8 cellular contexts compared by ENCODE assay signal in the genomic region with DNA sequence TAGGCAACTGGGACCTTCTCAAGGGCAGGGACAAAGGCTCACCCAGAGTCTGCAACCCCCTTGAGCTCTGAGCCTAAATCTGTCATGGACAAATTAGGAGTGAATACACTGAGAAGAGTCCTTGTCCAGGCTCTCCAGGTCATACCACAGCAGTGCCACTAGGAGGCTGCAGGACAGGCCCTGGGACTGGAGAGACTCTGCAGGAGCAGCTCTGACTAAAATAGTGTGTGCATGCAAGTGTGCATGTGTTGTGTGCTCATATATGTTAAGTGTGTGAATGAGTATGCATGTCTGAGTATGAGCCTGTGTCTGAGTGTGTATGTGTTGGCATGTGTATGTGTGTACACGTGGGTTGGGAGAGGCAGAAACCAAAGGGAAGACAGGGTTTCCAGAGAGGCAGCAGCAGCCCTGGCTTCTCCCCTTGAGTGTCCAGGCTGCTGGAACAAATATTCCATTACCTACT. TPM values are rescaled to one million over a fixed set of nuclear protein-coding genes. Genes with fewer than 3 reads are reported as not detected.
DNase-seq lines count a peak whose midpoint lies in the region; ATAC-seq, FAIRE-seq and TF ChIP-seq lines count a peak whose summit lies in the region.

No MANE protein-coding gene starts in this region.

- no peak overlapping the region for H3K4me3 ChIP-seq in Peyer's patch

- H3K36me3 Mint-ChIP-seq in osteocyte (ENCODE audit: unreplicated experiment), result peaks cover 15% of the 10 kb centered on the region

- H3K4me1 Mint-ChIP-seq in osteocyte (ENCODE audit: unreplicated experiment), result peaks cover 4% of the 10 kb centered on the region

- no peak overlapping the region for H3K4me3 Mint-ChIP-seq in osteocyte (ENCODE audit: unreplicated experiment)

- peak; percentile 14 for DNase-seq in activated naive CD4-positive, alpha-beta T cell treated with Interleukin-2 at 50 U/mL for 16 hours
- DNase-seq in activated naive CD4-positive, alpha-beta T cell (lab: John Stamatoyannopoulos, UW), result no peak
- DNase-seq in Peyer's patch (no peak), ecto neural progenitor cell (ENCODE audit: low spot score) (peak; percentile 55), osteocyte (ENCODE audit: extremely low spot score, unreplicated experiment) (no peak), GM12892 (ENCODE audit: insufficient read length) (no peak), NCI-H526 treated with DMSO at 0.1 percent for 48 hours (lab: John Stamatoyannopoulos, UW) (no peak)

- no peak for TF ChIP-seq POLR2A in Peyer's patch (IDR thresholded peaks at IDR 0.05)
- TF ChIP-seq POLR2A in GM12892 (IDR thresholded peaks at IDR 0.05; ENCODE audit: low read depth, low read length), result no peak

- no peaks in the 10 kb centered on the region for H3K9me3 Mint-ChIP-seq in osteocyte (ENCODE audit: unreplicated experiment)

- ATAC-seq in HG03521 (IDR thresholded peaks at IDR 0.05; ENCODE audit: unreplicated experiment), result no peak

- H3K27ac ChIP-seq in Peyer's patch, result no peak overlapping the region

- H3K4me1 ChIP-seq in Peyer's patch, result peaks cover 0 to 4% (median 0%) of the 10 kb centered on the region in 4 donors

- no peaks in the 10 kb centered on the region for H3K36me3 ChIP-seq in Peyer's patch

- no peaks in the 10 kb centered on the region for H3K9me3 ChIP-seq in Peyer's patch

- no peak for FAIRE-seq in GM12892 (lab: Jason Lieb, UNC)

- H3K27me3 ChIP-seq in Peyer's patch, result no peaks in the 10 kb centered on the region

- no peaks in the 10 kb centered on the region for H3K27me3 Mint-ChIP-seq in osteocyte (ENCODE audit: unreplicated experiment)

- H3K27ac Mint-ChIP-seq in osteocyte (ENCODE audit: unreplicated experiment), result no peak overlapping the region

- TF ChIP-seq CTCF in Peyer's patch (IDR thresholded peaks at IDR 0.05) (peak in 4 of 6 experiments; percentile 40 to 61 (median 55)), osteocyte (IDR thresholded peaks at IDR 0.05) (peak; percentile 55)

RNA-seq across cellular contexts. Expression of gene MRPL14, which starts 27.1 kb away (rescaled TPM):
- total RNA-seq in Peyer's patch (10 to 100 TPM; 35.5 to 51.1 (median 42.6) TPM), osteocyte (36.5 and 38.9 TPM in 2 replicates)
- 87.0 TPM for polyA plus RNA-seq in GM12892 (2012; ENCODE audit: missing spikeins)

RNA-seq across cellular contexts. Expression of gene TMEM63B, which starts 27.2 kb away (rescaled TPM):
- total RNA-seq in Peyer's patch (10 to 100 TPM; 56.9 to 92.1 (median 81.9) TPM), osteocyte (36.1 and 36.2 TPM in 2 replicates)
- polyA plus RNA-seq in GM12892 (2012; ENCODE audit: missing spikeins), result 8.7 TPM

RNA-seq across cellular contexts. Expression of gene CAPN11, which starts 58.5 kb away (rescaled TPM):
- 10 to 100 TPM in 1 of 4 donors, 1 to 10 TPM in 1, under 1 TPM in 1, not detected in 1; 0.67 to 16.5 (median 4.9) TPM for total RNA-seq in Peyer's patch
- total RNA-seq in osteocyte, result not detected in 2 replicates
- polyA plus RNA-seq in GM12892 (2012; ENCODE audit: missing spikeins), result 1.1 TPM

Comparison
In these comparisons a context has a peak if more than half of its experiments do, and no peak if none do; other contexts are left out.
1. DNase-seq: peak in activated naive CD4-positive, alpha-beta T cell treated with Interleukin-2 at 50 U/mL for 16 hours (single experiment) and ecto neural progenitor cell (single experiment); none in activated naive CD4-positive, alpha-beta T cell (0 of 4), Peyer's patch (0 of 3), osteocyte (single experiment), GM12892 (single experiment) and NCI-H526 treated with DMSO at 0.1 percent for 48 hours (single experiment).